In the genomic region with DNA sequence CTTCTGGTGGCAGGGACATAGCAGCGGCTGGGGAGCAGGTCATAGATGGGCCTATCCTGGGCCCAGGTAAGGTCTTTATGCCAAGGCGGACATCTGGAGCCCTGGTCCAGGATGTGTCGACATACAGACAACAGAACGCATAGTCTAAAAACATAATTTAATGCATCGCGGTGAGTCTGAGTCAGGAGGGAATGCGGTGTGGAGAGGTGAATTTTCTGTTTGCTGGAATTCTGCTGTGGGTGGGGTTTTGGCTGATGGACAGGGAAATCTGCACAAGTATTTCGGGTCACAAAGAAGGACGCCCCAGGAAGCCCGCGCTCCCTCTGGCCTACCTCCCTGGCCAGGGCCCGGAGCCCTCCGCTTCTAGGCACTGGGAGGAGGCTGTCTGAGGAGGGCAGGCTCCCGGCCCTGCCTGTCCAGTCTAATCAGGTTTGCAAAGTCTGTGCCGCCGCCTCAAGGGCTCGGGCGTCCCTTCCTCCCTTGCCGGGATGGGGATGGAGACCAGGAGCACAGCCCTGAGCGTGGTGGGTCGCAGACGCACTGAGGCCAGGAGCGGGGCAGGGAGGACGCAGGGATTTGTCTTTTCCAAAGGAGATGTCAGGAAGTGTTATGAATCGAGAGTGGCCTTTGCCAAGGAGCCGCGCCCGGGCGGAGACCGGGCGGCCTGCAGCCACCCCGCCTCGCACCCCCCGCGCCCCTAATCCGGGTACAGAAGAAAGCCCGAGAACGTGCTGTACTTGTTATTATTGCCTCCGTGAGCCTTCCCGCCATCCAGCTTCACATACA, we compare ENCODE assay signal across 1 cellular context.
TF ChIP-seq lines count a peak whose summit lies in the region.

No MANE protein-coding gene starts in this region.

TF ChIP-seq in WTC11, 78 proteins besides CTCF, POLR2A, EP300 and RAD21 (continued from another document):
- TF ChIP-seq ZNF263 (CRISPR knock-in tag; IDR thresholded peaks at IDR 0.05; ENCODE audit: low read depth): 0 out of 2 replicates have a peak, but pooled peaks have one; percentile 17
- TF ChIP-seq, protein P1, sequence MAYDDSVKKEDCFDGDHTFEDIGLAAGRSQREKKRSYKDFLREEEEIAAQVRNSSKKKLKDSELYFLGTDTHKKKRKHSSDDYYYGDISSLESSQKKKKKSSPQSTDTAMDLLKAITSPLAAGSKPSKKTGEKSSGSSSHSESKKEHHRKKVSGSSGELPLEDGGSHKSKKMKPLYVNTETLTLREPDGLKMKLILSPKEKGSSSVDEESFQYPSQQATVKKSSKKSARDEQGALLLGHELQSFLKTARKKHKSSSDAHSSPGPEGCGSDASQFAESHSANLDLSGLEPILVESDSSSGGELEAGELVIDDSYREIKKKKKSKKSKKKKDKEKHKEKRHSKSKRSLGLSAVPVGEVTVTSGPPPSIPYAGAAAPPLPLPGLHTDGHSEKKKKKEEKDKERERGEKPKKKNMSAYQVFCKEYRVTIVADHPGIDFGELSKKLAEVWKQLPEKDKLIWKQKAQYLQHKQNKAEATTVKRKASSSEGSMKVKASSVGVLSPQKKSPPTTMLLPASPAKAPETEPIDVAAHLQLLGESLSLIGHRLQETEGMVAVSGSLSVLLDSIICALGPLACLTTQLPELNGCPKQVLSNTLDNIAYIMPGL (CRISPR knock-in tag; IDR thresholded peaks at IDR 0.05): 0 out of 2 replicates have a peak, but pooled peaks have one; percentile 24
- TF ChIP-seq, protein P2, sequence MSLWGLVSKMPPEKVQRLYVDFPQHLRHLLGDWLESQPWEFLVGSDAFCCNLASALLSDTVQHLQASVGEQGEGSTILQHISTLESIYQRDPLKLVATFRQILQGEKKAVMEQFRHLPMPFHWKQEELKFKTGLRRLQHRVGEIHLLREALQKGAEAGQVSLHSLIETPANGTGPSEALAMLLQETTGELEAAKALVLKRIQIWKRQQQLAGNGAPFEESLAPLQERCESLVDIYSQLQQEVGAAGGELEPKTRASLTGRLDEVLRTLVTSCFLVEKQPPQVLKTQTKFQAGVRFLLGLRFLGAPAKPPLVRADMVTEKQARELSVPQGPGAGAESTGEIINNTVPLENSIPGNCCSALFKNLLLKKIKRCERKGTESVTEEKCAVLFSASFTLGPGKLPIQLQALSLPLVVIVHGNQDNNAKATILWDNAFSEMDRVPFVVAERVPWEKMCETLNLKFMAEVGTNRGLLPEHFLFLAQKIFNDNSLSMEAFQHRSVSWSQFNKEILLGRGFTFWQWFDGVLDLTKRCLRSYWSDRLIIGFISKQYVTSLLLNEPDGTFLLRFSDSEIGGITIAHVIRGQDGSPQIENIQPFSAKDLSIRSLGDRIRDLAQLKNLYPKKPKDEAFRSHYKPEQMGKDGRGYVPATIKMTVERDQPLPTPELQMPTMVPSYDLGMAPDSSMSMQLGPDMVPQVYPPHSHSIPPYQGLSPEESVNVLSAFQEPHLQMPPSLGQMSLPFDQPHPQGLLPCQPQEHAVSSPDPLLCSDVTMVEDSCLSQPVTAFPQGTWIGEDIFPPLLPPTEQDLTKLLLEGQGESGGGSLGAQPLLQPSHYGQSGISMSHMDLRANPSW (CRISPR knock-in tag; conservative IDR thresholded peaks at IDR 0.05; ENCODE audit: low read depth): no peak
